9 cellular contexts compared by ENCODE assay signal in the genomic region with DNA sequence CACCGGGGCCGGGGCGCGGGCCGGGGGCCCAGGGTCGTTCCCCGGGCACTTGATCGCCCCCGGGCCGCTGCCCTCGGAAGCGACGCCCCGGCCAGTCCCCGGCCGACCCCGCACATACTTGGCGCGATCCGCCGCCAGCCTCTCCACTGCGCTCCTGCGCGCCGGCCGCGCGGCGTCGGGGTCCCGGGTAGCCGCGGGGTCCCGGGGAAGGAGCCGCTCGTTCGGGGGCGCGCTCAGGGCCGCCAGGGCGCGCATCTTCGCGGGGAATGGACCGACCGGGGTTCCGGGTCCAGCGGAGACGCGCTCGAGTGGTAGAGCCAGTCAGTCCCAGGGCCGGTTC. TPM values are rescaled to one million over a fixed set of nuclear protein-coding genes. Genes with fewer than 3 reads are reported as not detected.
DNase-seq lines count a peak whose midpoint lies in the region; ATAC-seq and TF ChIP-seq lines count a peak whose summit lies in the region.
"Had no signal": no experiment of that assay in that cellular context is flagged by ENCODE, and none has a peak within 500 bp of the region (broad histone marks: within the 10 kb centered on the region; RNA-seq: fewer than 3 reads in every experiment).

No MANE protein-coding gene starts in this region.

- intact Hi-C loops in heart left ventricle (cut with DNase I): no loop called here

- TF ChIP-seq CTCF in Peyer's patch (IDR thresholded peaks at IDR 0.05) (peak in 2 of 6 experiments; percentile 7 to 24), heart left ventricle (IDR thresholded peaks at IDR 0.05) (no peak), parathyroid adenoma (IDR thresholded peaks at IDR 0.05) (no peak)

- H3K27me3 ChIP-seq in CD8-positive, alpha-beta memory T cell (ENCODE audit: insufficient read depth, low read length, poor library complexity, severe bottlenecking): no peaks in the 10 kb centered on the region
- H3K27me3 ChIP-seq in Peyer's patch: peaks cover 0 to 11% of the 10 kb centered on the region in 2 donors
- H3K27me3 ChIP-seq in heart left ventricle: peaks cover 7 to 49% (median 30%) of the 10 kb centered on the region in 9 donors
- no peaks in the 10 kb centered on the region for H3K27me3 ChIP-seq in parathyroid adenoma (ENCODE audit: control insufficient read depth, insufficient read depth, low read length)

- no peaks in the 10 kb centered on the region for H3K9me3 Mint-ChIP-seq in CD8-positive, alpha-beta memory T cell

- no peaks in the 10 kb centered on the region for H3K36me3 ChIP-seq in CD8-positive, alpha-beta memory T cell (ENCODE audit: insufficient read depth, low read length)
- H3K36me3 ChIP-seq in Peyer's patch (peaks cover 0 to 14% (median 0%) of the 10 kb centered on the region in 3 donors), heart left ventricle (no peaks in the 10 kb centered on the region), parathyroid adenoma (ENCODE audit: control insufficient read depth, insufficient read depth, low read length) (no peaks in the 10 kb centered on the region)

- H3K9ac ChIP-seq in parathyroid adenoma: no peak overlapping the region

- peaks cover 10% of the 10 kb centered on the region for H3K4me1 ChIP-seq in CD8-positive, alpha-beta memory T cell (ENCODE audit: insufficient read depth, low read length)
- H3K4me1 ChIP-seq in Peyer's patch (peaks cover 0 to 4% (median 0%) of the 10 kb centered on the region in 4 donors), heart left ventricle (peaks cover 0 to 24% (median 4%) of the 10 kb centered on the region in 12 donors), parathyroid adenoma (peaks cover 8% of the 10 kb centered on the region)

- peak overlapping the region; percentile 99 for H2AFZ ChIP-seq in parathyroid adenoma

- no peak overlapping the region for H3K27ac ChIP-seq in CD8-positive, alpha-beta memory T cell (ENCODE audit: low read depth, low read length)
- H3K27ac ChIP-seq in Peyer's patch: peak overlapping the region; percentile 0 to 98 (median 90)
- peak overlapping the region in 7 of 12 donors; percentile 34 to 90 (median 69) for H3K27ac ChIP-seq in heart left ventricle
- H3K27ac ChIP-seq in parathyroid adenoma: peak overlapping the region; percentile 99

- H3K36me3 Mint-ChIP-seq in CD8-positive, alpha-beta memory T cell: peaks cover 0 to 1% (median 0%) of the 10 kb centered on the region in 3 donors

- CTCF ChIA-PET in CD8-positive, alpha-beta memory T cell (lab: Charles Lee): interaction anchor here (1.3 kb wide), 1 partner anchor 34 kb away, joined by 4 read pairs; no protein-coding TSS in a partner anchor
- CTCF ChIA-PET in HEK293T (lab: Yijun Ruan, JAX): no interaction called here

- H3K79me2 ChIP-seq in parathyroid adenoma: no peaks in the 10 kb centered on the region

- H3K27me3 Mint-ChIP-seq in CD8-positive, alpha-beta memory T cell: peaks cover 23 to 34% of the 10 kb centered on the region in 2 donors

- no peaks in the 10 kb centered on the region for H3K9me3 ChIP-seq in CD8-positive, alpha-beta memory T cell (ENCODE audit: low read length)
- H3K9me3 ChIP-seq in Peyer's patch (no peaks in the 10 kb centered on the region), heart left ventricle (no peaks in the 10 kb centered on the region), parathyroid adenoma (ENCODE audit: control insufficient read depth, low read length) (no peaks in the 10 kb centered on the region)

- no peak for DNase-seq in CD8-positive, alpha-beta memory T cell
- DNase-seq in Peyer's patch (no peak), heart left ventricle (no peak), KG1 (lab: John Stamatoyannopoulos, UW) (no peak), HEK293T (ENCODE audit: extremely low spot score) (no peak), NCI-H1930 (lab: John Stamatoyannopoulos, UW) (no peak)
- DNase-seq: NCI-H1436 had no signal

- H3K4me3 Mint-ChIP-seq in CD8-positive, alpha-beta memory T cell: peak overlapping the region in 2 of 7 donors; percentile 5 to 48

- H3K27ac Mint-ChIP-seq in CD8-positive, alpha-beta memory T cell: no peak overlapping the region

- POLR2A ChIA-PET in CD8-positive, alpha-beta memory T cell (lab: Charles Lee): interaction anchor here (0.9 kb wide), 1 partner anchor 11 kb away, joined by 3 read pairs; no protein-coding TSS in a partner anchor
- POLR2A ChIA-PET in HEK293T (lab: Yijun Ruan, JAX): no interaction called here

- ATAC-seq in heart left ventricle: peak in 3 of 4 donors; percentile 3 to 43 (median 23)
- no peak for ATAC-seq in HG03139 (IDR thresholded peaks at IDR 0.05; ENCODE audit: unreplicated experiment)

- H3K4me2 ChIP-seq in parathyroid adenoma (ENCODE audit: low read length): peak overlapping the region; percentile 94

- peaks cover 12 to 29% (median 13%) of the 10 kb centered on the region in 3 donors for H3K4me1 Mint-ChIP-seq in CD8-positive, alpha-beta memory T cell

- H3K4me3 ChIP-seq in CD8-positive, alpha-beta memory T cell (ENCODE audit: low read length): peak overlapping the region; percentile 16
- H3K4me3 ChIP-seq in Peyer's patch: peak overlapping the region; percentile 45 to 93 (median 64)
- H3K4me3 ChIP-seq in heart left ventricle: peak overlapping the region; percentile 37 to 72 (median 59)
- peak overlapping the region; percentile 36 for H3K4me3 ChIP-seq in parathyroid adenoma (ENCODE audit: low read depth, low read length)

- 0 to 2% (median 1%) methylated on average over 3 to 52 of the region's 52 CpGs for WGBS in heart left ventricle, 4 donors

- TF ChIP-seq POLR2A in Peyer's patch (IDR thresholded peaks at IDR 0.05) (peak; percentile 83 to 88), heart left ventricle (IDR thresholded peaks at IDR 0.05) (no peak)

TF ChIP-seq in HEK293T, 16 proteins besides CTCF, POLR2A, EP300 and RAD21:
- no peak for TF ChIP-seq FOXK2 (IDR thresholded peaks at IDR 0.05)
- no peak for TF ChIP-seq NFRKB (IDR thresholded peaks at IDR 0.05)
- no peak for TF ChIP-seq TARDBP (IDR thresholded peaks at IDR 0.05)
- TF ChIP-seq L3MBTL2 (conservative IDR thresholded peaks at IDR 0.05): no peak
- no peak for TF ChIP-seq LEF1 (IDR thresholded peaks at IDR 0.05; ENCODE audit: borderline replicate concordance)
- no peak for TF ChIP-seq BHLHE40 (IDR thresholded peaks at IDR 0.05; ENCODE audit: borderline replicate concordance)
- TF ChIP-seq ZNF384 (IDR thresholded peaks at IDR 0.05): no peak
- TF ChIP-seq ARNT (IDR thresholded peaks at IDR 0.05): no peak
- no peak for TF ChIP-seq SUZ12 (IDR thresholded peaks at IDR 0.05)
- TF ChIP-seq SP1 (IDR thresholded peaks at IDR 0.05): no peak

RNA-seq across cellular contexts. Expression of gene FAM110C, which starts 0.2 kb away (rescaled TPM):
- under 1 TPM; 0.44 to 0.48 TPM for total RNA-seq in CD8-positive, alpha-beta memory T cell
- 0.15 TPM for polyA plus RNA-seq in CD8-positive, alpha-beta memory T cell
- 10 to 100 TPM in 3 of 4 donors, 1 to 10 TPM in 1; 5.0 to 39.2 (median 28.3) TPM for total RNA-seq in Peyer's patch
- 10 to 100 TPM in 1 of 9 donors, 1 to 10 TPM in 8; 1.6 to 10.1 (median 3.9) TPM for total RNA-seq in heart left ventricle
- polyA plus RNA-seq in heart left ventricle: 1 to 10 TPM; 1.4 to 1.6 TPM

Comparison
In these comparisons a context has a peak if more than half of its experiments do, and no peak if none do; other contexts are left out.
1. POLR2A ChIP-seq: peak in Peyer's patch (2 of 2); none in heart left ventricle (0 of 2).
2. Peak in every context shown above with its lines, with median percentiles within 50 percentile points of each other: H3K4me3 ChIP-seq.